17 cellular contexts compared by ENCODE assay signal in genomic region chr4:151199496-151200190, GRCh38.
DNase-seq lines count a peak whose midpoint lies in the region; ATAC-seq and TF ChIP-seq lines count a peak whose summit lies in the region.
"Had no signal": no experiment of that assay in that cellular context is flagged by ENCODE, and none has a peak within 500 bp of the region (broad histone marks: within the 10 kb centered on the region; RNA-seq: fewer than 3 reads in every experiment).

No MANE protein-coding gene starts in this region.

- H4K20me1 ChIP-seq in SK-N-SH (ENCODE audit: insufficient read depth) = no peaks in the 10 kb centered on the region

- H3K4me1 ChIP-seq in muscle layer of duodenum (ENCODE audit: control insufficient read depth in 1 of 2, insufficient read depth in 2 of 2, low read length in 2 of 2) = peaks cover 5 to 35% of the 10 kb centered on the region in 2 donors
- H3K4me1 ChIP-seq in tibial nerve = peaks cover 0 to 87% (median 36%) of the 10 kb centered on the region in 4 donors
- peaks cover 3 to 5% of the 10 kb centered on the region in 2 experiments; a peak in 3 of 4 replicates for H3K4me1 ChIP-seq in SK-N-SH (ENCODE audit: control insufficient read depth in 1 of 2, insufficient read depth in 2 of 2, low read depth in 1 of 2, low read length in 1 of 2)

- TF ChIP-seq CTCF in tibial nerve (IDR thresholded peaks at IDR 0.05) (no peak), SK-N-SH (IDR thresholded peaks at IDR 0.05) (no peak), GM13976 (IDR thresholded peaks at IDR 0.05; ENCODE audit: borderline replicate concordance, control extremely low read depth, extremely low read depth, insufficient read depth, missing control alignments) (no peak)

- WGBS in tibial nerve, 2 donors = 31 to 38% methylated on average over 6 of the region's 6 CpGs
- 97% methylated on average over 6 of the region's 6 CpGs for WGBS in SK-N-SH (ENCODE audit: low lambda C conversion rate)

- H3K27ac ChIP-seq in muscle layer of duodenum (ENCODE audit: low read length) (peak overlapping the region; percentile 18), tibial nerve (peak overlapping the region; percentile 73 to 94 (median 86)), SK-N-SH (ENCODE audit: low read depth in 2 of 2, low read length in 1 of 2) (no peak overlapping the region)
- H3K27ac ChIP-seq: body of pancreas had no signal

- no peaks in the 10 kb centered on the region for H3K36me3 ChIP-seq in muscle layer of duodenum (ENCODE audit: control insufficient read depth in 1 of 2, insufficient read depth in 2 of 2, low read length in 2 of 2)
- no peaks in the 10 kb centered on the region for H3K36me3 ChIP-seq in tibial nerve
- H3K36me3 ChIP-seq in SK-N-SH (replicated peaks in 1 of 2; ENCODE audit: control insufficient read depth in 1 of 2, insufficient read depth in 2 of 2, low read length in 1 of 2) = no peaks in the 10 kb centered on the region

- H3K4me3 ChIP-seq in muscle layer of duodenum (ENCODE audit: low read depth in 1 of 2, low read length in 2 of 2) = no peak overlapping the region
- H3K4me3 ChIP-seq in tibial nerve = peak overlapping the region in 1 of 4 donors; percentile 5
- H3K4me3 ChIP-seq in SK-N-SH (ENCODE audit: low read depth in 2 of 2, low read length in 1 of 2) = no peak overlapping the region
- H3K4me3 ChIP-seq: body of pancreas, PC-9 had no signal

- TF ChIP-seq EP300 in tibial nerve (IDR thresholded peaks at IDR 0.05) = peak; percentile 27 to 81
- TF ChIP-seq EP300 in SK-N-SH (IDR thresholded peaks at IDR 0.05; ENCODE audit: borderline replicate concordance in 1 of 2, low read depth in 1 of 2, low read length in 1 of 2) = no peak

- H3K27me3 ChIP-seq in muscle layer of duodenum (ENCODE audit: low read depth, low read length) (no peaks in the 10 kb centered on the region), tibial nerve (no peaks in the 10 kb centered on the region), SK-N-SH (ENCODE audit: insufficient read depth) (no peaks in the 10 kb centered on the region)
- H3K27me3 ChIP-seq: body of pancreas had no signal

- H2AFZ ChIP-seq in SK-N-SH (ENCODE audit: low read depth) = no peak overlapping the region
- H2AFZ ChIP-seq: PC-9 had no signal

- CTCF ChIA-PET in SK-N-SH (lab: Yijun Ruan, JAX) = interaction anchor here (0.9 kb wide), 1 partner anchor 38 kb away, joined by 3 read pairs; no protein-coding TSS in a partner anchor

- H3K9ac ChIP-seq in SK-N-SH = no peak overlapping the region

- no peak for TF ChIP-seq POLR2A in tibial nerve (IDR thresholded peaks at IDR 0.05)

- H3K9me3 ChIP-seq in muscle layer of duodenum (ENCODE audit: control insufficient read depth in 1 of 2, low read length in 2 of 2) (no peaks in the 10 kb centered on the region), tibial nerve (no peaks in the 10 kb centered on the region), SK-N-SH (no peaks in the 10 kb centered on the region)
- H3K9me3 ChIP-seq: body of pancreas had no signal

- no peaks in the 10 kb centered on the region for H3K9me2 ChIP-seq in SK-N-SH

- H3K79me2 ChIP-seq in SK-N-SH (ENCODE audit: insufficient read depth) = peaks cover 35% of the 10 kb centered on the region

- POLR2A ChIA-PET in SK-N-SH (lab: Yijun Ruan, JAX) = no interaction called here

- H3K4me2 ChIP-seq in SK-N-SH = no peak overlapping the region
- H3K4me2 ChIP-seq: PC-9 had no signal

- ATAC-seq in Right ventricle myocardium superior (ENCODE audit: poor library complexity) = peak; percentile 60
- ATAC-seq: body of pancreas; CD8-positive, alpha-beta T cell; stimulated activated memory B cell treated with anti-CD40 and anti-IgM and Interleukin-4, amounts not matched to agents 10 μg/mL and 1 μg/mL and 100 μg/mL, for 72 hours; T-helper 17 cell had no signal

- no peak for TF ChIP-seq RAD21 in SK-N-SH (IDR thresholded peaks at IDR 0.05; ENCODE audit: low read length)

- in situ Hi-C loops in SK-MEL-5 (cut with HindIII; ENCODE audit: low pct_unique_long_range_greater_than_20kb, low sequenced_read_pairs) = no loop called here
- in situ Hi-C loops in GM13976 (cut with MboI; ENCODE audit: low sequenced_read_pairs, unreplicated experiment) = no loop called here

- intact Hi-C loops in Right ventricle myocardium superior (cut with DNase I) = no loop called here

- DNase-seq in SK-MEL-5 (ENCODE audit: low read depth, low spot score) (peak; percentile 94), Right ventricle myocardium superior (no peak), tibial nerve (ENCODE audit: low spot score in 2 of 2) (peak in 1 of 2 donors; percentile 25), SK-N-SH (no peak), DMS 273 (lab: John Stamatoyannopoulos, UW; ENCODE audit: unreplicated experiment) (no peak), GM13976 (ENCODE audit: low spot score) (no peak), NOMO-1 treated with dmso at 0.1 percent for 144 hours (lab: John Stamatoyannopoulos, UW; ENCODE audit: unreplicated experiment) (no peak)
- DNase-seq: activated CD4-positive, alpha-beta T cell treated with anti-CD3 and anti-CD28 coated beads for 48 hours; body of pancreas; CD8-positive, alpha-beta T cell; GF-D8; NCI-H2227 treated with DMSO at 0.1 percent for 48 hours; PC-9; stimulated activated CD4-positive, alpha-beta T cell treated with anti-CD3 and anti-CD28 coated beads, Interleukin-4, amount 100 ng/mL, for 24 hours; T-helper 17 cell had no signal

- H3F3A ChIP-seq in SK-N-SH (replicated peaks; ENCODE audit: insufficient read depth) = peaks cover 19% of the 10 kb centered on the region

TF ChIP-seq in SK-N-SH, 30 proteins besides CTCF, POLR2A, EP300 and RAD21 (continues in another document):
- TF ChIP-seq NRF1 (IDR thresholded peaks at IDR 0.05; ENCODE audit: low read depth, low read length) = no peak
- TF ChIP-seq, protein P1, sequence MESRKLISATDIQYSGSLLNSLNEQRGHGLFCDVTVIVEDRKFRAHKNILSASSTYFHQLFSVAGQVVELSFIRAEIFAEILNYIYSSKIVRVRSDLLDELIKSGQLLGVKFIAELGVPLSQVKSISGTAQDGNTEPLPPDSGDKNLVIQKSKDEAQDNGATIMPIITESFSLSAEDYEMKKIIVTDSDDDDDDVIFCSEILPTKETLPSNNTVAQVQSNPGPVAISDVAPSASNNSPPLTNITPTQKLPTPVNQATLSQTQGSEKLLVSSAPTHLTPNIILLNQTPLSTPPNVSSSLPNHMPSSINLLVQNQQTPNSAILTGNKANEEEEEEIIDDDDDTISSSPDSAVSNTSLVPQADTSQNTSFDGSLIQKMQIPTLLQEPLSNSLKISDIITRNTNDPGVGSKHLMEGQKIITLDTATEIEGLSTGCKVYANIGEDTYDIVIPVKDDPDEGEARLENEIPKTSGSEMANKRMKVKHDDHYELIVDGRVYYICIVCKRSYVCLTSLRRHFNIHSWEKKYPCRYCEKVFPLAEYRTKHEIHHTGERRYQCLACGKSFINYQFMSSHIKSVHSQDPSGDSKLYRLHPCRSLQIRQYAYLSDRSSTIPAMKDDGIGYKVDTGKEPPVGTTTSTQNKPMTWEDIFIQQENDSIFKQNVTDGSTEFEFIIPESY (IDR thresholded peaks at IDR 0.05; ENCODE audit: borderline replicate concordance, low read depth) = no peak
- TF ChIP-seq RCOR1 (IDR thresholded peaks at IDR 0.05; ENCODE audit: low read length) = no peak
- TF ChIP-seq RFX5 (IDR thresholded peaks at IDR 0.05; ENCODE audit: low read length) = no peak
- TF ChIP-seq JUND (IDR thresholded peaks at IDR 0.05) = no peak
- TF ChIP-seq CHD2 (IDR thresholded peaks at IDR 0.05; ENCODE audit: low read length, partially characterized antibody) = no peak
- no peak for TF ChIP-seq GABPA (IDR thresholded peaks at IDR 0.05; ENCODE audit: low read depth)
- TF ChIP-seq, protein P2, sequence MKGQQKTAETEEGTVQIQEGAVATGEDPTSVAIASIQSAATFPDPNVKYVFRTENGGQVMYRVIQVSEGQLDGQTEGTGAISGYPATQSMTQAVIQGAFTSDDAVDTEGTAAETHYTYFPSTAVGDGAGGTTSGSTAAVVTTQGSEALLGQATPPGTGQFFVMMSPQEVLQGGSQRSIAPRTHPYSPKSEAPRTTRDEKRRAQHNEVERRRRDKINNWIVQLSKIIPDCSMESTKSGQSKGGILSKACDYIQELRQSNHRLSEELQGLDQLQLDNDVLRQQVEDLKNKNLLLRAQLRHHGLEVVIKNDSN (IDR thresholded peaks at IDR 0.05; ENCODE audit: borderline replicate concordance, low read depth) = no peak
- TF ChIP-seq SMC3 (IDR thresholded peaks at IDR 0.05; ENCODE audit: low read depth, low read length) = no peak
- TF ChIP-seq, protein P3, sequence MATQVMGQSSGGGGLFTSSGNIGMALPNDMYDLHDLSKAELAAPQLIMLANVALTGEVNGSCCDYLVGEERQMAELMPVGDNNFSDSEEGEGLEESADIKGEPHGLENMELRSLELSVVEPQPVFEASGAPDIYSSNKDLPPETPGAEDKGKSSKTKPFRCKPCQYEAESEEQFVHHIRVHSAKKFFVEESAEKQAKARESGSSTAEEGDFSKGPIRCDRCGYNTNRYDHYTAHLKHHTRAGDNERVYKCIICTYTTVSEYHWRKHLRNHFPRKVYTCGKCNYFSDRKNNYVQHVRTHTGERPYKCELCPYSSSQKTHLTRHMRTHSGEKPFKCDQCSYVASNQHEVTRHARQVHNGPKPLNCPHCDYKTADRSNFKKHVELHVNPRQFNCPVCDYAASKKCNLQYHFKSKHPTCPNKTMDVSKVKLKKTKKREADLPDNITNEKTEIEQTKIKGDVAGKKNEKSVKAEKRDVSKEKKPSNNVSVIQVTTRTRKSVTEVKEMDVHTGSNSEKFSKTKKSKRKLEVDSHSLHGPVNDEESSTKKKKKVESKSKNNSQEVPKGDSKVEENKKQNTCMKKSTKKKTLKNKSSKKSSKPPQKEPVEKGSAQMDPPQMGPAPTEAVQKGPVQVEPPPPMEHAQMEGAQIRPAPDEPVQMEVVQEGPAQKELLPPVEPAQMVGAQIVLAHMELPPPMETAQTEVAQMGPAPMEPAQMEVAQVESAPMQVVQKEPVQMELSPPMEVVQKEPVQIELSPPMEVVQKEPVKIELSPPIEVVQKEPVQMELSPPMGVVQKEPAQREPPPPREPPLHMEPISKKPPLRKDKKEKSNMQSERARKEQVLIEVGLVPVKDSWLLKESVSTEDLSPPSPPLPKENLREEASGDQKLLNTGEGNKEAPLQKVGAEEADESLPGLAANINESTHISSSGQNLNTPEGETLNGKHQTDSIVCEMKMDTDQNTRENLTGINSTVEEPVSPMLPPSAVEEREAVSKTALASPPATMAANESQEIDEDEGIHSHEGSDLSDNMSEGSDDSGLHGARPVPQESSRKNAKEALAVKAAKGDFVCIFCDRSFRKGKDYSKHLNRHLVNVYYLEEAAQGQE (IDR thresholded peaks at IDR 0.05; ENCODE audit: low read depth, low read length) = no peak
- no peak for TF ChIP-seq TCF12 (IDR thresholded peaks at IDR 0.05)
- TF ChIP-seq SIN3A (IDR thresholded peaks at IDR 0.05; ENCODE audit: borderline replicate concordance, low read depth, low read length) = no peak

Comparison
In these comparisons a context has a peak if more than half of its experiments do, and no peak if none do; other contexts are left out.
1. H3K27ac ChIP-seq: peak in muscle layer of duodenum (single experiment) and tibial nerve (4 of 4); none in SK-N-SH (0 of 2).